ENCODE assay signal across 6 cellular contexts in genomic region chr3:49812916-49813496, GRCh38. TPM values are rescaled to one million over a fixed set of nuclear protein-coding genes. Genes with fewer than 3 reads are reported as not detected.
DNase-seq lines count a peak whose midpoint lies in the region; ATAC-seq and TF ChIP-seq lines count a peak whose summit lies in the region.

No MANE protein-coding gene starts in this region.

- no peaks in the 10 kb centered on the region for H3K9me3 ChIP-seq in CD4-positive, alpha-beta T cell (ENCODE audit: control insufficient read depth, low read length)

- DNase-seq in CD4-positive, alpha-beta T cell: no peak
- no peak for DNase-seq in activated naive CD8-positive, alpha-beta T cell treated with anti-CD3 and anti-CD28 coated beads, Interleukin-2, amount 10 ng/mL, durations not matched to agents 7 days and 5 days
- DNase-seq in mesothelial cell of epicardium (ENCODE audit: low spot score in 2 of 2, unreplicated experiment in 2 of 2) (no peak), mesenteric fat pad (ENCODE audit: low spot score) (no peak), DMS153 (lab: John Stamatoyannopoulos, UW) (no peak), activated gamma-delta T cell treated with Interleukin-2 at 50 U/mL for 16 hours (no peak)

- CTCF ChIA-PET in CD4-positive, alpha-beta T cell (lab: Charles Lee): interaction anchor here (5.4 to 6.6 kb wide), 2 partner anchors 9 to 26 kb away, joined by 18 to 42 read pairs; partner anchors contain the start of gene INKA1

- no peaks in the 10 kb centered on the region for H3K9me3 Mint-ChIP-seq in CD4-positive, alpha-beta T cell
- no peaks in the 10 kb centered on the region for H3K9me3 Mint-ChIP-seq in activated naive CD8-positive, alpha-beta T cell treated with anti-CD3 and anti-CD28 coated beads, Interleukin-2, amount 10 ng/mL, durations not matched to agents 7 days and 5 days
- H3K9me3 Mint-ChIP-seq in mesothelial cell of epicardium: no peaks in the 10 kb centered on the region

- peak overlapping the region; percentile 97 for H3K27ac Mint-ChIP-seq in CD4-positive, alpha-beta T cell
- H3K27ac Mint-ChIP-seq in activated naive CD8-positive, alpha-beta T cell treated with anti-CD3 and anti-CD28 coated beads, Interleukin-2, amount 10 ng/mL, durations not matched to agents 7 days and 5 days: peak overlapping the region; percentile 97
- peak overlapping the region; percentile 95 for H3K27ac Mint-ChIP-seq in mesothelial cell of epicardium

- H3K27me3 ChIP-seq in CD4-positive, alpha-beta T cell (ENCODE audit: control insufficient read depth, insufficient read depth, low read length): no peaks in the 10 kb centered on the region

- peaks cover 58% of the 10 kb centered on the region for H3K36me3 Mint-ChIP-seq in CD4-positive, alpha-beta T cell (ENCODE audit: low read depth)
- H3K36me3 Mint-ChIP-seq in activated naive CD8-positive, alpha-beta T cell treated with anti-CD3 and anti-CD28 coated beads, Interleukin-2, amount 10 ng/mL, durations not matched to agents 7 days and 5 days: peaks cover 21% of the 10 kb centered on the region
- H3K36me3 Mint-ChIP-seq in mesothelial cell of epicardium: peaks cover 5% of the 10 kb centered on the region

- H3K27me3 Mint-ChIP-seq in CD4-positive, alpha-beta T cell: no peaks in the 10 kb centered on the region
- no peaks in the 10 kb centered on the region for H3K27me3 Mint-ChIP-seq in activated naive CD8-positive, alpha-beta T cell treated with anti-CD3 and anti-CD28 coated beads, Interleukin-2, amount 10 ng/mL, durations not matched to agents 7 days and 5 days
- H3K27me3 Mint-ChIP-seq in mesothelial cell of epicardium (ENCODE audit: low read depth): no peaks in the 10 kb centered on the region

- POLR2A ChIA-PET in CD4-positive, alpha-beta T cell (lab: Charles Lee): interaction anchor here (0.6 to 5.1 kb wide), 5 partner anchors 9 to 126 kb away, joined by 3 to 83 read pairs (median 4); partner anchors contain the start of genes INKA1, IP6K1, RBM6 and TRAIP
- POLR2A ChIA-PET in activated naive CD8-positive, alpha-beta T cell treated with anti-CD3 and anti-CD28 coated beads, Interleukin-2, amount 10 ng/mL, durations not matched to agents 7 days and 5 days (lab: Charles Lee): interaction anchor here (0.8 to 3.6 kb wide), 8 partner anchors 10 to 524 kb away, joined by 3 to 65 read pairs (median 4); partner anchors contain the start of genes GMPPB, INKA1 and MON1A

- H3K4me1 Mint-ChIP-seq in CD4-positive, alpha-beta T cell (ENCODE audit: low read depth): peaks cover 43% of the 10 kb centered on the region
- peaks cover 31% of the 10 kb centered on the region for H3K4me1 Mint-ChIP-seq in activated naive CD8-positive, alpha-beta T cell treated with anti-CD3 and anti-CD28 coated beads, Interleukin-2, amount 10 ng/mL, durations not matched to agents 7 days and 5 days
- peaks cover 27% of the 10 kb centered on the region for H3K4me1 Mint-ChIP-seq in mesothelial cell of epicardium

- no peak for TF ChIP-seq CTCF in CD4-positive, alpha-beta T cell (IDR thresholded peaks at IDR 0.05)
- no peak for TF ChIP-seq CTCF in mesothelial cell of epicardium (IDR thresholded peaks at IDR 0.05; ENCODE audit: unreplicated experiment)

- H3K4me3 Mint-ChIP-seq in CD4-positive, alpha-beta T cell: peak overlapping the region; percentile 97
- H3K4me3 Mint-ChIP-seq in activated naive CD8-positive, alpha-beta T cell treated with anti-CD3 and anti-CD28 coated beads, Interleukin-2, amount 10 ng/mL, durations not matched to agents 7 days and 5 days: peak overlapping the region; percentile 99
- peak overlapping the region; percentile 70 for H3K4me3 Mint-ChIP-seq in mesothelial cell of epicardium

- intact Hi-C loops in CD4-positive, alpha-beta T cell (cut with DNase I, micrococcal nuclease): loop anchor here in 1 of 2 experiments (1.0 kb wide), 1 partner anchor 10 kb away; the partner anchor contains the start of gene INKA1

- H3K27ac ChIP-seq in CD4-positive, alpha-beta T cell (ENCODE audit: low read depth, low read length): peak overlapping the region; percentile 41

- peak; percentile 16 for ATAC-seq in CD4-positive, alpha-beta T cell (ENCODE audit: poor library complexity)
- ATAC-seq in activated naive CD8-positive, alpha-beta T cell treated with anti-CD3 and anti-CD28 coated beads, Interleukin-2, amount 10 ng/mL, durations not matched to agents 7 days and 5 days (ENCODE audit: low read depth): peak; percentile 6

RNA-seq across cellular contexts. Expression of gene UBA7, which starts 0.7 kb away (rescaled TPM):
- total RNA-seq in CD4-positive, alpha-beta T cell: 100 to 1,000 TPM; 208 to 213 TPM
- total RNA-seq in activated naive CD8-positive, alpha-beta T cell treated with anti-CD3 and anti-CD28 coated beads, Interleukin-2, amount 10 ng/mL, durations not matched to agents 7 days and 5 days: 100 to 1,000 TPM; 299 to 310 TPM
- total RNA-seq in mesothelial cell of epicardium: 133 to 144 TPM (median 139 TPM) in 3 replicates
- 38.2 TPM for total RNA-seq in mesenteric fat pad

RNA-seq across cellular contexts. Expression of gene INKA1, which starts 9.9 kb away (rescaled TPM):
- under 1 TPM; 0.85 to 0.87 TPM for total RNA-seq in CD4-positive, alpha-beta T cell
- 1 to 10 TPM; 1.3 to 2.3 TPM for total RNA-seq in activated naive CD8-positive, alpha-beta T cell treated with anti-CD3 and anti-CD28 coated beads, Interleukin-2, amount 10 ng/mL, durations not matched to agents 7 days and 5 days
- total RNA-seq in mesothelial cell of epicardium (7.7 to 9.4 TPM (median 8.4 TPM) in 3 replicates), mesenteric fat pad (3.2 TPM)

RNA-seq across cellular contexts. Expression of gene CDHR4, which starts 13.3 kb away (rescaled TPM):
- total RNA-seq in CD4-positive, alpha-beta T cell: under 1 TPM in 1 of 2 experiments, not detected in 1; 0.17 TPM
- total RNA-seq in activated naive CD8-positive, alpha-beta T cell treated with anti-CD3 and anti-CD28 coated beads, Interleukin-2, amount 10 ng/mL, durations not matched to agents 7 days and 5 days: under 1 TPM in 1 of 2 experiments, not detected in 1; 0.22 TPM
- total RNA-seq in mesothelial cell of epicardium (0.27 to 0.42 TPM in 2 of 3 replicates, not detected in the other), mesenteric fat pad (not detected)

RNA-seq across cellular contexts. Expression of gene IP6K1, which starts 26.7 kb away (rescaled TPM):
- total RNA-seq in CD4-positive, alpha-beta T cell: 10 to 100 TPM; 33.3 to 36.0 TPM
- total RNA-seq in activated naive CD8-positive, alpha-beta T cell treated with anti-CD3 and anti-CD28 coated beads, Interleukin-2, amount 10 ng/mL, durations not matched to agents 7 days and 5 days: 10 to 100 TPM; 35.2 to 40.2 TPM
- total RNA-seq in mesothelial cell of epicardium: 41.7 to 46.4 TPM (median 46.4 TPM) in 3 replicates
- total RNA-seq in mesenteric fat pad: 35.4 TPM

RNA-seq across cellular contexts. Expression of gene TRAIP, which starts 43.4 kb away (rescaled TPM):
- 1 to 10 TPM; 2.4 TPM for total RNA-seq in CD4-positive, alpha-beta T cell
- 10 to 100 TPM; 24.0 to 24.4 TPM for total RNA-seq in activated naive CD8-positive, alpha-beta T cell treated with anti-CD3 and anti-CD28 coated beads, Interleukin-2, amount 10 ng/mL, durations not matched to agents 7 days and 5 days
- total RNA-seq in mesothelial cell of epicardium (10.4 to 15.0 TPM (median 10.6 TPM) in 3 replicates), mesenteric fat pad (1.1 TPM)
